Comparison of ENCODE assay signal across 18 cellular contexts in genomic region chr6:154337423-154338005, GRCh38.
"Had no signal": no experiment of that assay in that cellular context is flagged by ENCODE, and none has a peak within 500 bp of the region (broad histone marks: within the 10 kb centered on the region; RNA-seq: fewer than 3 reads in every experiment).

No MANE protein-coding gene starts in this region.

- H3K36me3 ChIP-seq: upper lobe of left lung had no signal

- ATAC-seq: left ventricle myocardium superior; naive thymus-derived CD8-positive, alpha-beta T cell; stimulated activated naive B cell treated with anti-CD40 and anti-IgM and Interleukin-4, amounts not matched to agents 10 μg/mL and 1 μg/mL and 100 μg/mL, for 72 hours had no signal

- DNase-seq: activated CD4-positive, CD25-positive, alpha-beta regulatory T cell treated with anti-CD3 and anti-CD28 coated beads, Interleukin-2, amount 50 U/mL, for 72 hours; activated naive CD4-positive, alpha-beta T cell; activated naive CD8-positive, alpha-beta T cell treated with anti-CD3 and anti-CD28 coated beads, Interleukin-2, amount 10 ng/mL, durations not matched to agents 7 days and 5 days; central memory CD4-positive, alpha-beta T cell; effector CD4-positive, alpha-beta T cell; foreskin fibroblast; glutamatergic neuron; hypothalamus; left ventricle myocardium superior; naive thymus-derived CD8-positive, alpha-beta T cell; posterior cingulate gyrus; stimulated activated naive B cell treated with anti-CD40 and anti-IgM and Interleukin-4, amounts not matched to agents 10 μg/mL and 1 μg/mL and 100 μg/mL, for 72 hours; substantia nigra; T-helper 9 cell; upper lobe of left lung had no signal

- H3K27ac ChIP-seq: coronary artery, upper lobe of left lung had no signal

- H3K4me3 Mint-ChIP-seq: activated naive CD8-positive, alpha-beta T cell treated with anti-CD3 and anti-CD28 coated beads, Interleukin-2, amount 10 ng/mL, durations not matched to agents 7 days and 5 days; brain; memory B cell; naive thymus-derived CD8-positive, alpha-beta T cell; stimulated activated naive B cell treated with anti-CD40 and anti-IgM and Interleukin-4, amounts not matched to agents 10 μg/mL and 1 μg/mL and 100 μg/mL, for 72 hours had no signal

- H3K9me3 ChIP-seq: upper lobe of left lung had no signal

- H3K4me3 ChIP-seq: coronary artery, upper lobe of left lung had no signal

- H3K27ac Mint-ChIP-seq: activated naive CD8-positive, alpha-beta T cell treated with anti-CD3 and anti-CD28 coated beads, Interleukin-2, amount 10 ng/mL, durations not matched to agents 7 days and 5 days; brain; memory B cell; naive thymus-derived CD8-positive, alpha-beta T cell; stimulated activated naive B cell treated with anti-CD40 and anti-IgM and Interleukin-4, amounts not matched to agents 10 μg/mL and 1 μg/mL and 100 μg/mL, for 72 hours had no signal

- H3K36me3 Mint-ChIP-seq: activated naive CD8-positive, alpha-beta T cell treated with anti-CD3 and anti-CD28 coated beads, Interleukin-2, amount 10 ng/mL, durations not matched to agents 7 days and 5 days; brain; memory B cell; naive thymus-derived CD8-positive, alpha-beta T cell; stimulated activated naive B cell treated with anti-CD40 and anti-IgM and Interleukin-4, amounts not matched to agents 10 μg/mL and 1 μg/mL and 100 μg/mL, for 72 hours had no signal

- H3K4me1 Mint-ChIP-seq: activated naive CD8-positive, alpha-beta T cell treated with anti-CD3 and anti-CD28 coated beads, Interleukin-2, amount 10 ng/mL, durations not matched to agents 7 days and 5 days had no signal

- H3K27me3 ChIP-seq: upper lobe of left lung had no signal

- H3K9me3 Mint-ChIP-seq: memory B cell had no signal

- H3K27me3 Mint-ChIP-seq: brain; memory B cell; naive thymus-derived CD8-positive, alpha-beta T cell had no signal
